ENCODE assay signal across 11 cellular contexts in genomic region chr12:120901818-120902217, GRCh38. TPM values are rescaled to one million over a fixed set of nuclear protein-coding genes. Genes with fewer than 3 reads are reported as not detected.
DNase-seq lines count a peak whose midpoint lies in the region; ATAC-seq and FAIRE-seq lines count a peak whose summit lies in the region.
"Had no signal": no experiment of that assay in that cellular context is flagged by ENCODE, and none has a peak within 500 bp of the region (broad histone marks: within the 10 kb centered on the region; RNA-seq: fewer than 3 reads in every experiment).

No MANE protein-coding gene starts in this region.

- peak overlapping the region in 2 of 3 donors; percentile 2 to 60 for H3K27ac Mint-ChIP-seq in CD4-positive, CD25-positive, alpha-beta regulatory T cell
- no peak overlapping the region for H3K27ac Mint-ChIP-seq in activated naive CD8-positive, alpha-beta T cell treated with anti-CD3 and anti-CD28 coated beads, Interleukin-2, amount 10 ng/mL, durations not matched to agents 7 days and 5 days
- H3K27ac Mint-ChIP-seq in naive thymus-derived CD4-positive, alpha-beta T cell = peak overlapping the region in 3 of 9 donors; percentile 76 to 95 (median 92)

- intact Hi-C loops in naive thymus-derived CD4-positive, alpha-beta T cell (cut with micrococcal nuclease) = loop anchor here (2.0 to 5.0 kb wide), 4 partner anchors 15 to 310 kb away; partner anchors contain the start of genes CABP1 (in 1 of the 2) and P2RX4 (in 1 of the 2)

- peak overlapping the region; percentile 97 to 100 (median 100) for H3K4me3 Mint-ChIP-seq in CD4-positive, CD25-positive, alpha-beta regulatory T cell
- peak overlapping the region; percentile 12 for H3K4me3 Mint-ChIP-seq in activated naive CD8-positive, alpha-beta T cell treated with anti-CD3 and anti-CD28 coated beads, Interleukin-2, amount 10 ng/mL, durations not matched to agents 7 days and 5 days
- peak overlapping the region in 9 of 10 donors; percentile 22 to 100 (median 99) for H3K4me3 Mint-ChIP-seq in naive thymus-derived CD4-positive, alpha-beta T cell

- no peaks in the 10 kb centered on the region for H3K27me3 Mint-ChIP-seq in CD4-positive, CD25-positive, alpha-beta regulatory T cell
- no peaks in the 10 kb centered on the region for H3K27me3 Mint-ChIP-seq in activated naive CD8-positive, alpha-beta T cell treated with anti-CD3 and anti-CD28 coated beads, Interleukin-2, amount 10 ng/mL, durations not matched to agents 7 days and 5 days
- H3K27me3 Mint-ChIP-seq in naive thymus-derived CD4-positive, alpha-beta T cell = no peaks in the 10 kb centered on the region

- CTCF ChIA-PET in naive thymus-derived CD4-positive, alpha-beta T cell (lab: Charles Lee) = interaction anchor here (0.6 kb wide), 1 partner anchor 782 kb away, joined by 3 read pairs; no protein-coding TSS in a partner anchor

- peak overlapping the region; percentile 82 for H3K4me3 ChIP-seq in CD4-positive, CD25-positive, alpha-beta regulatory T cell (ENCODE audit: low read depth, low read length)
- no peak overlapping the region for H3K4me3 ChIP-seq in naive thymus-derived CD4-positive, alpha-beta T cell (ENCODE audit: low read length)

- no peaks in the 10 kb centered on the region for H3K9me3 ChIP-seq in CD4-positive, CD25-positive, alpha-beta regulatory T cell (ENCODE audit: control insufficient read depth in 2 of 2, low read length in 2 of 2)
- H3K9me3 ChIP-seq in naive thymus-derived CD4-positive, alpha-beta T cell (ENCODE audit: control insufficient read depth in 2 of 3, low read length in 3 of 3) = no peaks in the 10 kb centered on the region

- H3K36me3 Mint-ChIP-seq in CD4-positive, CD25-positive, alpha-beta regulatory T cell = peaks cover 10% of the 10 kb centered on the region
- peaks cover 15% of the 10 kb centered on the region for H3K36me3 Mint-ChIP-seq in activated naive CD8-positive, alpha-beta T cell treated with anti-CD3 and anti-CD28 coated beads, Interleukin-2, amount 10 ng/mL, durations not matched to agents 7 days and 5 days
- H3K36me3 Mint-ChIP-seq in naive thymus-derived CD4-positive, alpha-beta T cell = peaks cover 0 to 12% (median 10%) of the 10 kb centered on the region in 5 donors

- DNase-seq in CD4-positive, CD25-positive, alpha-beta regulatory T cell = no peak
- DNase-seq in GM19239 (ENCODE audit: insufficient read length, low spot score) = no peak
- no peak for DNase-seq in activated naive CD8-positive, alpha-beta T cell treated with anti-CD3 and anti-CD28 coated beads, Interleukin-2, amount 10 ng/mL, durations not matched to agents 7 days and 5 days
- DNase-seq in naive thymus-derived CD4-positive, alpha-beta T cell = no peak
- DNase-seq in stimulated activated CD4-positive, alpha-beta T cell treated with anti-CD3 and anti-CD28 coated beads, Interleukin-4, amount 100 ng/mL, for 4 hours = no peak
- no peak for DNase-seq in GM19240 (ENCODE audit: insufficient read length, low spot score)
- no peak for DNase-seq in central memory CD4-positive, alpha-beta T cell
- DNase-seq: activated CD4-positive, CD25-positive, alpha-beta regulatory T cell treated with anti-CD3 and anti-CD28 coated beads, Interleukin-2, amount 50 U/mL, for 72 hours had no signal

- POLR2A ChIA-PET in activated naive CD8-positive, alpha-beta T cell treated with anti-CD3 and anti-CD28 coated beads, Interleukin-2, amount 10 ng/mL, durations not matched to agents 7 days and 5 days (lab: Charles Lee) = interaction anchor here (1.1 to 2.1 kb wide), 2 partner anchors 11 to 16 kb away, joined by 5 to 10 read pairs; no protein-coding TSS in a partner anchor
- POLR2A ChIA-PET in naive thymus-derived CD4-positive, alpha-beta T cell (lab: Charles Lee) = interaction anchor here (0.6 kb wide), 1 partner anchor 14 kb away, joined by 3 read pairs; no protein-coding TSS in a partner anchor

- no peaks in the 10 kb centered on the region for H3K9me3 Mint-ChIP-seq in CD4-positive, CD25-positive, alpha-beta regulatory T cell
- H3K9me3 Mint-ChIP-seq in activated naive CD8-positive, alpha-beta T cell treated with anti-CD3 and anti-CD28 coated beads, Interleukin-2, amount 10 ng/mL, durations not matched to agents 7 days and 5 days = no peaks in the 10 kb centered on the region
- no peaks in the 10 kb centered on the region for H3K9me3 Mint-ChIP-seq in naive thymus-derived CD4-positive, alpha-beta T cell

- no peak for ATAC-seq in CD4-positive, CD25-positive, alpha-beta regulatory T cell (ENCODE audit: low read depth in 2 of 2)
- no peak for ATAC-seq in activated naive CD8-positive, alpha-beta T cell treated with anti-CD3 and anti-CD28 coated beads, Interleukin-2, amount 10 ng/mL, durations not matched to agents 7 days and 5 days (ENCODE audit: low read depth)
- ATAC-seq in naive thymus-derived CD4-positive, alpha-beta T cell = no peak
- ATAC-seq in GM21390 (IDR thresholded peaks at IDR 0.05; ENCODE audit: unreplicated experiment) = no peak

- H3K36me3 ChIP-seq in CD4-positive, CD25-positive, alpha-beta regulatory T cell (ENCODE audit: control insufficient read depth, insufficient read depth, low read length) = no peaks in the 10 kb centered on the region
- peaks cover 0 to 4% (median 0%) of the 10 kb centered on the region in 3 experiments for H3K36me3 ChIP-seq in naive thymus-derived CD4-positive, alpha-beta T cell (ENCODE audit: control insufficient read depth in 2 of 3, insufficient read depth in 3 of 3, low read length in 3 of 3)

- FAIRE-seq in GM19239 (lab: Jason Lieb, UNC) = peak; percentile 84
- FAIRE-seq: D721Med had no signal

- no peaks in the 10 kb centered on the region for H3K27me3 ChIP-seq in CD4-positive, CD25-positive, alpha-beta regulatory T cell (ENCODE audit: control insufficient read depth, insufficient read depth, low read length)
- H3K27me3 ChIP-seq in naive thymus-derived CD4-positive, alpha-beta T cell (ENCODE audit: control insufficient read depth in 2 of 2, insufficient read depth in 2 of 2, low read length in 2 of 2) = no peaks in the 10 kb centered on the region

- H3K4me1 Mint-ChIP-seq in CD4-positive, CD25-positive, alpha-beta regulatory T cell = peaks cover 29 to 56% (median 35%) of the 10 kb centered on the region in 4 donors
- peaks cover 24% of the 10 kb centered on the region for H3K4me1 Mint-ChIP-seq in activated naive CD8-positive, alpha-beta T cell treated with anti-CD3 and anti-CD28 coated beads, Interleukin-2, amount 10 ng/mL, durations not matched to agents 7 days and 5 days
- H3K4me1 Mint-ChIP-seq in naive thymus-derived CD4-positive, alpha-beta T cell = peaks cover 32 to 64% (median 52%) of the 10 kb centered on the region in 7 donors

- H3K4me1 ChIP-seq in CD4-positive, CD25-positive, alpha-beta regulatory T cell (ENCODE audit: control insufficient read depth, insufficient read depth, low read length, poor library complexity, severe bottlenecking) = peaks cover 23% of the 10 kb centered on the region
- peaks cover 10 to 14% of the 10 kb centered on the region in 2 donors for H3K4me1 ChIP-seq in naive thymus-derived CD4-positive, alpha-beta T cell (ENCODE audit: control insufficient read depth in 2 of 2, insufficient read depth in 2 of 2, low read length in 2 of 2)

- peak overlapping the region; percentile 36 for H3K27ac ChIP-seq in CD4-positive, CD25-positive, alpha-beta regulatory T cell (ENCODE audit: insufficient read depth, low read length, poor library complexity, severe bottlenecking)
- no peak overlapping the region for H3K27ac ChIP-seq in naive thymus-derived CD4-positive, alpha-beta T cell (ENCODE audit: low read depth, low read length)
- H3K27ac ChIP-seq: RWPE1 had no signal

RNA-seq across cellular contexts. Expression of gene SPPL3, which starts 2.3 kb away (rescaled TPM):
- total RNA-seq in CD4-positive, CD25-positive, alpha-beta regulatory T cell = 46.7 TPM
- 10 to 100 TPM; 15.5 to 34.0 (median 20.5) TPM for polyA plus RNA-seq in CD4-positive, CD25-positive, alpha-beta regulatory T cell
- 10 to 100 TPM; 28.0 to 31.1 TPM for total RNA-seq in activated naive CD8-positive, alpha-beta T cell treated with anti-CD3 and anti-CD28 coated beads, Interleukin-2, amount 10 ng/mL, durations not matched to agents 7 days and 5 days
- total RNA-seq in naive thymus-derived CD4-positive, alpha-beta T cell = 10 to 100 TPM; 34.9 to 51.8 (median 48.2) TPM
- 10 to 100 TPM; 22.8 to 24.7 TPM for polyA plus RNA-seq in naive thymus-derived CD4-positive, alpha-beta T cell

Comparison
In these comparisons a context has a peak if more than half of its experiments do, and no peak if none do; other contexts are left out.
1. H3K4me3 Mint-ChIP-seq: peak in every context shown above with its lines; median percentile 100 in CD4-positive, CD25-positive, alpha-beta regulatory T cell; 99 in naive thymus-derived CD4-positive, alpha-beta T cell; 12 in activated naive CD8-positive, alpha-beta T cell treated with anti-CD3 and anti-CD28 coated beads, Interleukin-2, amount 10 ng/mL, durations not matched to agents 7 days and 5 days.